In the genomic region with DNA sequence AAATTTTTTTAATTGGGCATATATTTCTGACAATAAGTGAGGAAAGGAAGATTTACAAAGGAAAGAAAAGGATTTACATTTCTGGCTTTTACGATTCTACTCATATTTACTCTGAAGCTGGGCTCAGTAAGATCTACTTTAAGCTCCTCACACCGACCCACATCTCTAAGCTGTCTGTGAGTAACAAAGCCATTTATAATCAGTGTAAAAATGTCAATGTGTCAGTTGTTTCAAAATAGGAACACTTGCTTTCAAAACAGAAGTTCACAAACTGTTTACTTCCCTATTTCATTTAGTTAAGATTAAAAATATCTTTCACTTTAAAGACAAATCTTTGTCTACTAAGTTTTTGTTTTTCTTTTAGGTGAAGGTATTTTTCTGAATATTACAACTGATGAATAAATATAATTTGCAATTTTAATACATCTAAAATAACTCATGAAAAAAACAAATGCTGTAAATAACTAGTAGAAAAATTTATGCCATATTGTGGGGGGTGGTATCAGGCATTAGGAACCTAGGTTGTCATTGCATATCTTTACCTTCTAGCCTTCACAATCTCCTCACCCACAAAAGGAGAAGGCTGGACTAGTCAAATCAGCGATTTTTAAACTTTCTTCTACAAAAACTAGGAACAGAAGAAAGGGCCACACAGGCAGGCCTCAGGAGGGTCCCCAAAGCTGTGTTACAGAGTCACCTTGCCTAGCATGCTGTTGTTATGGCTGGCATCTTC, we compare ENCODE assay signal across 14 cellular contexts.
DNase-seq lines count a peak whose midpoint lies in the region; ATAC-seq and TF ChIP-seq lines count a peak whose summit lies in the region.
"Had no signal": no experiment of that assay in that cellular context is flagged by ENCODE, and none has a peak within 500 bp of the region (broad histone marks: within the 10 kb centered on the region; RNA-seq: fewer than 3 reads in every experiment).

No MANE protein-coding gene starts in this region.

- TF ChIP-seq CTCF in heart left ventricle (IDR thresholded peaks at IDR 0.05) (no peak), WTC11 (IDR thresholded peaks at IDR 0.05) (no peak)

- H3K27ac Mint-ChIP-seq in IgD-negative memory B cell = peak overlapping the region; percentile 82 to 87 (median 86)
- H3K27ac Mint-ChIP-seq in WTC11 = no peak overlapping the region
- peak overlapping the region; percentile 74 for H3K27ac Mint-ChIP-seq in stimulated activated memory B cell treated with anti-CD40 and anti-IgM and Interleukin-4, amounts not matched to agents 10 μg/mL and 1 μg/mL and 100 μg/mL, for 72 hours
- H3K27ac Mint-ChIP-seq: activated T-cell treated with anti-CD3 and anti-CD28 coated beads, Interleukin-2, amount 50 U/mL, for 24 hours had no signal

- no peak for TF ChIP-seq POLR2A in heart left ventricle (IDR thresholded peaks at IDR 0.05)

- H3K9me3 Mint-ChIP-seq in IgD-negative memory B cell (no peaks in the 10 kb centered on the region), WTC11 (no peaks in the 10 kb centered on the region)
- H3K9me3 Mint-ChIP-seq in stimulated activated memory B cell treated with anti-CD40 and anti-IgM and Interleukin-4, amounts not matched to agents 10 μg/mL and 1 μg/mL and 100 μg/mL, for 72 hours = no peaks in the 10 kb centered on the region

- H3K4me3 Mint-ChIP-seq in IgD-negative memory B cell = peak overlapping the region; percentile 57 to 90 (median 80)
- no peak overlapping the region for H3K4me3 Mint-ChIP-seq in WTC11
- H3K4me3 Mint-ChIP-seq in stimulated activated memory B cell treated with anti-CD40 and anti-IgM and Interleukin-4, amounts not matched to agents 10 μg/mL and 1 μg/mL and 100 μg/mL, for 72 hours = peak overlapping the region; percentile 52
- H3K4me3 Mint-ChIP-seq: activated T-cell treated with anti-CD3 and anti-CD28 coated beads, Interleukin-2, amount 50 U/mL, for 24 hours had no signal

- DNase-seq in heart left ventricle (no peak), right cardiac atrium (no peak), WTC11 (ENCODE audit: low spot score) (no peak), occipital lobe (lab: John Stamatoyannopoulos, UW) (no peak)
- DNase-seq: activated T-cell treated with anti-CD3 and anti-CD28 coated beads, Interleukin-2, amount 50 U/mL, for 24 hours; kidney glomerular epithelial cell; NCI-H524; stimulated activated CD4-positive, alpha-beta T cell treated with anti-CD3 and anti-CD28 coated beads, Interleukin-4, amount 100 ng/mL, for 4 hours; T-helper 9 cell had no signal

- H3K36me3 Mint-ChIP-seq in IgD-negative memory B cell (peaks cover 7% of the 10 kb centered on the region), WTC11 (no peaks in the 10 kb centered on the region)
- peaks cover 18% of the 10 kb centered on the region for H3K36me3 Mint-ChIP-seq in stimulated activated memory B cell treated with anti-CD40 and anti-IgM and Interleukin-4, amounts not matched to agents 10 μg/mL and 1 μg/mL and 100 μg/mL, for 72 hours

- CTCF ChIA-PET in WTC11 (lab: Charles Lee) = interaction anchor here (1.1 kb wide), 1 partner anchor 124 kb away, joined by 4 read pairs; no protein-coding TSS in a partner anchor

- H3K4me1 ChIP-seq in heart left ventricle (peaks cover 4 to 70% (median 45%) of the 10 kb centered on the region in 12 donors), right cardiac atrium (ENCODE audit: control insufficient read depth, insufficient read depth, low read length) (peaks cover 7% of the 10 kb centered on the region)

- no peaks in the 10 kb centered on the region for H3K27me3 ChIP-seq in heart left ventricle
- H3K27me3 ChIP-seq in right cardiac atrium (ENCODE audit: control insufficient read depth, insufficient read depth) = no peaks in the 10 kb centered on the region

- intact Hi-C loops in heart left ventricle (cut with DNase I) = no loop called here
- intact Hi-C loops in right cardiac atrium (cut with DNase I) = no loop called here

- ATAC-seq in heart left ventricle (peak in 3 of 4 donors; percentile 50 to 62 (median 60)), right cardiac atrium (no peak), WTC11 (no peak), HG03521 (IDR thresholded peaks at IDR 0.05; ENCODE audit: unreplicated experiment) (no peak), SK-N-SH treated with all-trans-retinoic acid at 6 μM for 48 hours (no peak)
- ATAC-seq in stimulated activated memory B cell treated with anti-CD40 and anti-IgM and Interleukin-4, amounts not matched to agents 10 μg/mL and 1 μg/mL and 100 μg/mL, for 72 hours = peak; percentile 71

- H3K4me3 ChIP-seq in heart left ventricle = no peak overlapping the region
- H3K4me3 ChIP-seq in right cardiac atrium (ENCODE audit: low read length) = no peak overlapping the region
- H3K4me3 ChIP-seq: thoracic aorta had no signal

- no peaks in the 10 kb centered on the region for H3K9me3 ChIP-seq in heart left ventricle
- no peaks in the 10 kb centered on the region for H3K9me3 ChIP-seq in right cardiac atrium (ENCODE audit: control insufficient read depth, low read length)
- H3K9me3 ChIP-seq: thoracic aorta had no signal

- H3K36me3 ChIP-seq in heart left ventricle = no peaks in the 10 kb centered on the region
- H3K36me3 ChIP-seq: thoracic aorta had no signal

- 46 to 60% (median 57%) methylated on average over 3 of the region's 3 CpGs for WGBS in heart left ventricle, 4 donors
- 60% methylated on average over 3 of the region's 3 CpGs for WGBS in right cardiac atrium

- H3K27me3 Mint-ChIP-seq in IgD-negative memory B cell = peaks cover 3% of the 10 kb centered on the region
- no peaks in the 10 kb centered on the region for H3K27me3 Mint-ChIP-seq in WTC11 (ENCODE audit: low read depth)
- no peaks in the 10 kb centered on the region for H3K27me3 Mint-ChIP-seq in stimulated activated memory B cell treated with anti-CD40 and anti-IgM and Interleukin-4, amounts not matched to agents 10 μg/mL and 1 μg/mL and 100 μg/mL, for 72 hours
- H3K27me3 Mint-ChIP-seq: activated T-cell treated with anti-CD3 and anti-CD28 coated beads, Interleukin-2, amount 50 U/mL, for 24 hours had no signal

- POLR2A ChIA-PET in WTC11 (lab: Charles Lee) = no interaction called here

- peaks cover 70 to 81% (median 80%) of the 10 kb centered on the region in 3 donors for H3K4me1 Mint-ChIP-seq in IgD-negative memory B cell
- peaks cover 23% of the 10 kb centered on the region for H3K4me1 Mint-ChIP-seq in WTC11
- peaks cover 89% of the 10 kb centered on the region for H3K4me1 Mint-ChIP-seq in stimulated activated memory B cell treated with anti-CD40 and anti-IgM and Interleukin-4, amounts not matched to agents 10 μg/mL and 1 μg/mL and 100 μg/mL, for 72 hours

- H3K27ac ChIP-seq in heart left ventricle = peak overlapping the region in 1 of 12 donors; percentile 40
- H3K27ac ChIP-seq in right cardiac atrium (ENCODE audit: low read length) = no peak overlapping the region
- H3K27ac ChIP-seq: thoracic aorta had no signal

TF ChIP-seq in WTC11, 78 proteins besides CTCF, POLR2A, EP300 and RAD21:
- TF ChIP-seq HMGA2 (CRISPR knock-in tag; IDR thresholded peaks at IDR 0.05) = peak; percentile 30; the same call in 1 of the 2 replicates
- TF ChIP-seq SMAD3 (CRISPR knock-in tag; IDR thresholded peaks at IDR 0.05; ENCODE audit: borderline replicate concordance) = no peak

TF ChIP-seq in SK-N-SH treated with all-trans-retinoic acid at 6 μM for 48 hours, 23 proteins besides CTCF, POLR2A, EP300 and RAD21 (continues in another document):
- TF ChIP-seq RARB (CRISPR knock-in tag; IDR thresholded peaks at IDR 0.05) = no peak
- TF ChIP-seq ARNTL (CRISPR knock-in tag; IDR thresholded peaks at IDR 0.05; ENCODE audit: borderline replicate concordance, low read depth) = no peak
- TF ChIP-seq BACH2 (CRISPR knock-in tag; IDR thresholded peaks at IDR 0.05; ENCODE audit: borderline replicate concordance) = no peak
- TF ChIP-seq, protein P1, sequence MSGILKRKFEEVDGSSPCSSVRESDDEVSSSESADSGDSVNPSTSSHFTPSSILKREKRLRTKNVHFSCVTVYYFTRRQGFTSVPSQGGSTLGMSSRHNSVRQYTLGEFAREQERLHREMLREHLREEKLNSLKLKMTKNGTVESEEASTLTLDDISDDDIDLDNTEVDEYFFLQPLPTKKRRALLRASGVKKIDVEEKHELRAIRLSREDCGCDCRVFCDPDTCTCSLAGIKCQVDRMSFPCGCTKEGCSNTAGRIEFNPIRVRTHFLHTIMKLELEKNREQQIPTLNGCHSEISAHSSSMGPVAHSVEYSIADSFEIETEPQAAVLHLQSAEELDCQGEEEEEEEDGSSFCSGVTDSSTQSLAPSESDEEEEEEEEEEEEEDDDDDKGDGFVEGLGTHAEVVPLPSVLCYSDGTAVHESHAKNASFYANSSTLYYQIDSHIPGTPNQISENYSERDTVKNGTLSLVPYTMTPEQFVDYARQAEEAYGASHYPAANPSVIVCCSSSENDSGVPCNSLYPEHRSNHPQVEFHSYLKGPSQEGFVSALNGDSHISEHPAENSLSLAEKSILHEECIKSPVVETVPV (CRISPR knock-in tag; IDR thresholded peaks at IDR 0.05) = no peak
- no peak for TF ChIP-seq SNAI2 (CRISPR knock-in tag; IDR thresholded peaks at IDR 0.05)
- TF ChIP-seq, protein P2, sequence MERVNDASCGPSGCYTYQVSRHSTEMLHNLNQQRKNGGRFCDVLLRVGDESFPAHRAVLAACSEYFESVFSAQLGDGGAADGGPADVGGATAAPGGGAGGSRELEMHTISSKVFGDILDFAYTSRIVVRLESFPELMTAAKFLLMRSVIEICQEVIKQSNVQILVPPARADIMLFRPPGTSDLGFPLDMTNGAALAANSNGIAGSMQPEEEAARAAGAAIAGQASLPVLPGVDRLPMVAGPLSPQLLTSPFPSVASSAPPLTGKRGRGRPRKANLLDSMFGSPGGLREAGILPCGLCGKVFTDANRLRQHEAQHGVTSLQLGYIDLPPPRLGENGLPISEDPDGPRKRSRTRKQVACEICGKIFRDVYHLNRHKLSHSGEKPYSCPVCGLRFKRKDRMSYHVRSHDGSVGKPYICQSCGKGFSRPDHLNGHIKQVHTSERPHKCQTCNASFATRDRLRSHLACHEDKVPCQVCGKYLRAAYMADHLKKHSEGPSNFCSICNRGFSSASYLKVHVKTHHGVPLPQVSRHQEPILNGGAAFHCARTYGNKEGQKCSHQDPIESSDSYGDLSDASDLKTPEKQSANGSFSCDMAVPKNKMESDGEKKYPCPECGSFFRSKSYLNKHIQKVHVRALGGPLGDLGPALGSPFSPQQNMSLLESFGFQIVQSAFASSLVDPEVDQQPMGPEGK (CRISPR knock-in tag; IDR thresholded peaks at IDR 0.05; ENCODE audit: borderline replicate concordance) = no peak
- no peak for TF ChIP-seq TCF4 (CRISPR knock-in tag; IDR thresholded peaks at IDR 0.05; ENCODE audit: borderline replicate concordance)
- TF ChIP-seq ISL1 (CRISPR knock-in tag; IDR thresholded peaks at IDR 0.05) = no peak

Comparison
In these comparisons a context has a peak if more than half of its experiments do, and no peak if none do; other contexts are left out.
1. ATAC-seq: peak in heart left ventricle (3 of 4) and stimulated activated memory B cell treated with anti-CD40 and anti-IgM and Interleukin-4, amounts not matched to agents 10 μg/mL and 1 μg/mL and 100 μg/mL, for 72 hours (single experiment); none in right cardiac atrium (0 of 2), WTC11 (single experiment), HG03521 (single experiment) and SK-N-SH treated with all-trans-retinoic acid at 6 μM for 48 hours (single experiment).